1 cellular context compared by ENCODE assay signal in the genomic region with DNA sequence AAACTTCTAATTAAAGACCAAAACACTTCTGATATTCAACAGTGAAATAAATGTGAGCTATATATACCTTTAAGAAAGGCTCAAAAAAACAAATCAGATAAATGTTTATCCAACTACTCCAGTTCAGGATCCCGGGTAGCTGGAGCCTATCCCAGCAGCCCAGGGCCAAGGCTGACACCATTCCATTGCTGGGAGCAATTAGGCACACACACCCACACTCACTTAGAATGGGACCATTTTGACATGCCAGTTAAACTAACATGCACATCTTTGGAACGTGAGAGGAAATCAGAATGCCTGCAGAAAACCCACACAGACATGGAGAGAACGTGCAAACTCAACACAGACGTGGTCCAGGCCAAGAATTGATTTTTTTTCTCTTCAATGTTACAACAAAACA.
TF ChIP-seq lines count a peak whose summit lies in the region.

No MANE protein-coding gene starts in this region.

TF ChIP-seq in IMR-90, 13 proteins besides CTCF, POLR2A, EP300 and RAD21:
- TF ChIP-seq RFX5 (IDR thresholded peaks at IDR 0.05; ENCODE audit: low read depth, low read length) = no peak
- TF ChIP-seq MXI1 (IDR thresholded peaks at IDR 0.05; ENCODE audit: borderline replicate concordance, low read depth, low read length) = no peak
- TF ChIP-seq, protein P1, sequence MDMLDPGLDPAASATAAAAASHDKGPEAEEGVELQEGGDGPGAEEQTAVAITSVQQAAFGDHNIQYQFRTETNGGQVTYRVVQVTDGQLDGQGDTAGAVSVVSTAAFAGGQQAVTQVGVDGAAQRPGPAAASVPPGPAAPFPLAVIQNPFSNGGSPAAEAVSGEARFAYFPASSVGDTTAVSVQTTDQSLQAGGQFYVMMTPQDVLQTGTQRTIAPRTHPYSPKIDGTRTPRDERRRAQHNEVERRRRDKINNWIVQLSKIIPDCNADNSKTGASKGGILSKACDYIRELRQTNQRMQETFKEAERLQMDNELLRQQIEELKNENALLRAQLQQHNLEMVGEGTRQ (IDR thresholded peaks at IDR 0.05; ENCODE audit: low read depth, low read length) = no peak
- TF ChIP-seq CHD1 (IDR thresholded peaks at IDR 0.05; ENCODE audit: low read depth, low read length) = no peak
- no peak for TF ChIP-seq MAFK (IDR thresholded peaks at IDR 0.05; ENCODE audit: low read depth, low read length)
- no peak for TF ChIP-seq CEBPB (IDR thresholded peaks at IDR 0.05; ENCODE audit: low read depth, low read length)
